Comparison of ENCODE assay signal across 8 cellular contexts in genomic region chr6:188821-189655, GRCh38.
DNase-seq lines count a peak whose midpoint lies in the region; ATAC-seq, FAIRE-seq and TF ChIP-seq lines count a peak whose summit lies in the region.

No MANE protein-coding gene starts in this region.

- H3K79me2 ChIP-seq in ACC112 (ENCODE audit: control insufficient read depth, insufficient read depth, low read length, unreplicated experiment) (no peaks in the 10 kb centered on the region), mammary epithelial cell (ENCODE audit: insufficient read depth, low read length) (no peaks in the 10 kb centered on the region)

- in situ Hi-C loops in mammary epithelial cell (cut with MboI; ENCODE audit: low sequenced_read_pairs in 2 of 2) = no loop called here

- DNase-seq in NCI-H2081 (lab: John Stamatoyannopoulos, UW) = peak; percentile 83 to 84
- DNase-seq in mammary epithelial cell = peak; percentile 74
- peak; percentile 92 for DNase-seq in kidney
- peak; percentile 87 for DNase-seq in stimulated activated CD4-positive, alpha-beta T cell treated with anti-CD3 and anti-CD28 coated beads, Interleukin-1b, Interleukin-23, amount 100 ng/mL, for 48 hours

- H3K27ac ChIP-seq in ACC112 (ENCODE audit: low read depth, low read length) (no peak overlapping the region), mammary epithelial cell (ENCODE audit: insufficient read depth, low read depth, low read length) (no peak overlapping the region), kidney (ENCODE audit: low read depth in 2 of 2, low read length in 2 of 2) (no peak overlapping the region)

- H3K9me3 ChIP-seq in mammary epithelial cell (replicated peaks; ENCODE audit: insufficient read depth, low read length) = peaks cover 6% of the 10 kb centered on the region
- no peaks in the 10 kb centered on the region for H3K9me3 ChIP-seq in kidney (ENCODE audit: control insufficient read depth in 1 of 2, low read length in 2 of 2)

- ATAC-seq in GM18508 (IDR thresholded peaks at IDR 0.05; ENCODE audit: insufficient read depth, unreplicated experiment) (peak; percentile 43), HG02970 (IDR thresholded peaks at IDR 0.05; ENCODE audit: low FRiP score, unreplicated experiment) (peak; percentile 64)

- CTCF ChIA-PET in mammary epithelial cell (lab: Charles Lee; ENCODE audit: low non-redundant PET) = no interaction called here

- H2AFZ ChIP-seq in ACC112 (ENCODE audit: low read length, unreplicated experiment) = peak overlapping the region; percentile 76
- H2AFZ ChIP-seq in mammary epithelial cell (ENCODE audit: low read depth, low read length) = no peak overlapping the region

- no peaks in the 10 kb centered on the region for H3K36me3 ChIP-seq in ACC112 (ENCODE audit: insufficient read depth, low read length)
- H3K36me3 ChIP-seq in mammary epithelial cell (ENCODE audit: insufficient read depth, low read length) = no peaks in the 10 kb centered on the region
- H3K36me3 ChIP-seq in kidney (ENCODE audit: control insufficient read depth in 1 of 2, insufficient read depth in 2 of 2, low read length in 2 of 2) = no peaks in the 10 kb centered on the region

- H3K4me3 ChIP-seq in ACC112 (ENCODE audit: low read depth, low read length) (no peak overlapping the region), WI38 (ENCODE audit: low read depth, low read length) (no peak overlapping the region), mammary epithelial cell (replicated peaks in 1 of 3; ENCODE audit: insufficient read depth in 1 of 3, low read depth in 2 of 3, low read length in 3 of 3) (no peak overlapping the region), kidney (ENCODE audit: low read length in 2 of 2) (no peak overlapping the region)

- no peak overlapping the region for H3K4me2 ChIP-seq in mammary epithelial cell (ENCODE audit: insufficient read depth, low read depth, low read length)

- peaks cover 7% of the 10 kb centered on the region for H3K4me1 ChIP-seq in ACC112 (ENCODE audit: control insufficient read depth, insufficient read depth, low read length, unreplicated experiment)
- H3K4me1 ChIP-seq in mammary epithelial cell (ENCODE audit: insufficient read depth, low read length) = no peaks in the 10 kb centered on the region
- peaks cover 0 to 2% of the 10 kb centered on the region in 2 donors for H3K4me1 ChIP-seq in kidney (ENCODE audit: control insufficient read depth in 1 of 2, insufficient read depth in 1 of 2, low read depth in 1 of 2, low read length in 2 of 2)

- H3K9ac ChIP-seq in mammary epithelial cell (ENCODE audit: insufficient read depth, low read length) = no peak overlapping the region
- H3K9ac ChIP-seq in kidney (ENCODE audit: low read length in 2 of 2) = no peak overlapping the region

- intact Hi-C loops in mammary epithelial cell (cut with micrococcal nuclease) (loop anchor here (1.0 to 5.0 kb wide), 11 partner anchors 103 to 1247 kb away; partner anchors contain the start of gene DUSP22), kidney (cut with DNase I) (no loop called here)

- no peaks in the 10 kb centered on the region for H4K20me1 ChIP-seq in mammary epithelial cell (ENCODE audit: insufficient read depth, low read length)

- TF ChIP-seq CTCF in WI38 (IDR thresholded peaks at IDR 0.05; ENCODE audit: low read depth, low read length) (peak; percentile 91), mammary epithelial cell (conservative IDR thresholded peaks at IDR 0.05 in 1 of 2, IDR thresholded peaks at IDR 0.05 in 1 of 2; ENCODE audit: extremely low read depth in 1 of 2, insufficient read depth in 1 of 2, low read depth in 1 of 2, low read length in 2 of 2) (peak; percentile 75 to 97), kidney (IDR thresholded peaks at IDR 0.05; ENCODE audit: borderline replicate concordance, extremely low read depth, insufficient read depth) (peak; percentile 75)

- no TSS peak for BruUV-seq in mammary epithelial cell (replicated peaks; lab: Mats Ljungman, UMichigan)

- no peaks in the 10 kb centered on the region for H3K27me3 ChIP-seq in ACC112 (ENCODE audit: insufficient read depth, low read length)
- no peaks in the 10 kb centered on the region for H3K27me3 ChIP-seq in mammary epithelial cell (ENCODE audit: insufficient read depth, low read length)

- WGBS in mammary epithelial cell (ENCODE audit: low coverage, missing lambda C conversion rate) = 47% methylated on average over 12 of the region's 13 CpGs

- FAIRE-seq in kidney (lab: Jason Lieb, UNC) = no peak

- dilution Hi-C loops in mammary epithelial cell (cut with HindIII; ENCODE audit: low sequenced_read_pairs) = no loop called here
